ENCODE assay signal across 13 cellular contexts in genomic region chr17:992933-993332, GRCh38. TPM values are rescaled to one million over a fixed set of nuclear protein-coding genes. Genes with fewer than 3 reads are reported as not detected.
DNase-seq lines count a peak whose midpoint lies in the region; ATAC-seq and TF ChIP-seq lines count a peak whose summit lies in the region.
"Had no signal": no experiment of that assay in that cellular context is flagged by ENCODE, and none has a peak within 500 bp of the region (broad histone marks: within the 10 kb centered on the region; RNA-seq: fewer than 3 reads in every experiment).

No MANE protein-coding gene starts in this region.

- TF ChIP-seq POLR2A in upper lobe of left lung (IDR thresholded peaks at IDR 0.05) = no peak

- H3K27ac Mint-ChIP-seq in glutamatergic neuron (ENCODE audit: unreplicated experiment) = peak overlapping the region; percentile 28
- H3K27ac Mint-ChIP-seq: CD4-positive, alpha-beta T cell had no signal

- peaks cover 4% of the 10 kb centered on the region for H3K4me1 Mint-ChIP-seq in glutamatergic neuron (ENCODE audit: low read depth, unreplicated experiment)

- H2AFZ ChIP-seq in osteoblast (ENCODE audit: low read length) = no peak overlapping the region

- TF ChIP-seq CTCF in glutamatergic neuron (IDR thresholded peaks at IDR 0.05; ENCODE audit: partially characterized antibody, unreplicated experiment) (no peak), osteoblast (IDR thresholded peaks at IDR 0.05; ENCODE audit: extremely low read depth, low read depth, low read length) (no peak), upper lobe of left lung (IDR thresholded peaks at IDR 0.05) (no peak)

- peaks cover 3% of the 10 kb centered on the region for H3K27me3 Mint-ChIP-seq in glutamatergic neuron (ENCODE audit: unreplicated experiment)
- H3K27me3 Mint-ChIP-seq: B cell; CD4-positive, alpha-beta T cell had no signal

- H3K4me3 Mint-ChIP-seq in glutamatergic neuron (ENCODE audit: unreplicated experiment) = no peak overlapping the region
- H3K4me3 Mint-ChIP-seq: B cell; CD4-positive, alpha-beta T cell had no signal

- no peaks in the 10 kb centered on the region for H3K36me3 Mint-ChIP-seq in glutamatergic neuron (ENCODE audit: unreplicated experiment)

- no peaks in the 10 kb centered on the region for H3K36me3 ChIP-seq in H7 (replicated peaks; ENCODE audit: control insufficient read depth, insufficient read depth, low read length)
- no peaks in the 10 kb centered on the region for H3K36me3 ChIP-seq in osteoblast (ENCODE audit: insufficient read depth, low read length)
- no peaks in the 10 kb centered on the region for H3K36me3 ChIP-seq in upper lobe of left lung

- H3K9me3 ChIP-seq in osteoblast (ENCODE audit: low read depth, low read length) = no peaks in the 10 kb centered on the region
- no peaks in the 10 kb centered on the region for H3K9me3 ChIP-seq in upper lobe of left lung

- H3K4me1 ChIP-seq in osteoblast (ENCODE audit: insufficient read depth, low read length) (peaks cover 5% of the 10 kb centered on the region), upper lobe of left lung (peaks cover 6 to 15% (median 8%) of the 10 kb centered on the region in 4 donors)

- H3K9me3 Mint-ChIP-seq in glutamatergic neuron (ENCODE audit: unreplicated experiment) = peaks cover 11% of the 10 kb centered on the region

- H3K4me3 ChIP-seq in H7 (ENCODE audit: insufficient read depth, low read depth, low read length) = no peak overlapping the region
- no peak overlapping the region for H3K4me3 ChIP-seq in osteoblast (ENCODE audit: insufficient read depth, low read length)
- H3K4me3 ChIP-seq in upper lobe of left lung = no peak overlapping the region

- peaks cover 10% of the 10 kb centered on the region for H3K79me2 ChIP-seq in osteoblast (ENCODE audit: insufficient read depth, low read length)

- H3K4me2 ChIP-seq in osteoblast (ENCODE audit: insufficient read depth, low read length) = no peak overlapping the region

- H3K27ac ChIP-seq in osteoblast (ENCODE audit: low read depth, low read length) (no peak overlapping the region), upper lobe of left lung (no peak overlapping the region)

- no peak for ATAC-seq in upper lobe of left lung (ENCODE audit: low FRiP score in 2 of 2)
- ATAC-seq: HCT116 had no signal

- peaks cover 2% of the 10 kb centered on the region for H4K20me1 ChIP-seq in osteoblast (ENCODE audit: insufficient read depth, low read length)

- WGBS in upper lobe of left lung, 2 donors = 61 to 82% methylated on average over 12 to 13 of the region's 13 CpGs

- TF ChIP-seq EP300 in upper lobe of left lung (IDR thresholded peaks at IDR 0.05) = no peak

- H3K27me3 ChIP-seq in H7 (ENCODE audit: control insufficient read depth, insufficient read depth, low read length) (no peaks in the 10 kb centered on the region; the same call in 1 of the 2 replicates), osteoblast (ENCODE audit: insufficient read depth, low read length) (no peaks in the 10 kb centered on the region), upper lobe of left lung (no peaks in the 10 kb centered on the region)

- DNase-seq in H7 = peak; percentile 35
- peak; percentile 49 to 68 for DNase-seq in NCI-H524 (lab: John Stamatoyannopoulos, UW)
- DNase-seq in glutamatergic neuron = no peak
- DNase-seq in osteoblast (ENCODE audit: insufficient read length, low spot score, missing footprints) = peak; percentile 41
- no peak for DNase-seq in activated CD4-positive, alpha-beta T cell treated with anti-CD3 and anti-CD28 coated beads for 1 hour
- no peak for DNase-seq in cortex of kidney (lab: John Stamatoyannopoulos, UW)
- no peak for DNase-seq in upper lobe of left lung
- DNase-seq: C1 segment of cervical spinal cord; CD4-positive, alpha-beta T cell; DND-41; GF-D8 had no signal

RNA-seq across cellular contexts. Expression of gene TIMM22, which starts 4.0 kb away (rescaled TPM):
- 20.8 and 31.0 TPM in 2 replicates for total RNA-seq in H7 (2014; rRNA removed; shearing (Covaris generic))
- total RNA-seq in glutamatergic neuron (ENCODE audit: unreplicated experiment) (22.0 TPM), osteoblast (10.5 and 10.6 TPM in 2 replicates), upper lobe of left lung (10 to 100 TPM in 2 of 6 donors, 1 to 10 TPM in 4; 6.3 to 13.5 (median 8.9) TPM)

RNA-seq across cellular contexts. Expression of gene NXN, which starts 13.4 kb away (rescaled TPM):
- total RNA-seq in H7 (2014; rRNA removed; shearing (Covaris generic)) = 127 and 142 TPM in 2 replicates
- total RNA-seq in glutamatergic neuron (ENCODE audit: unreplicated experiment) (177 TPM), osteoblast (60.7 and 68.8 TPM in 2 replicates), upper lobe of left lung (10 to 100 TPM; 32.4 to 63.1 (median 52.2) TPM)

Comparison
In these comparisons a context has a peak if more than half of its experiments do, and no peak if none do; other contexts are left out.
1. DNase-seq: peak in H7 (single experiment), NCI-H524 (2 of 2) and osteoblast (single experiment); none in glutamatergic neuron (single experiment), activated CD4-positive, alpha-beta T cell treated with anti-CD3 and anti-CD28 coated beads for 1 hour (single experiment), cortex of kidney (single experiment) and upper lobe of left lung (0 of 2).